ENCODE assay signal across 9 cellular contexts in the genomic region with DNA sequence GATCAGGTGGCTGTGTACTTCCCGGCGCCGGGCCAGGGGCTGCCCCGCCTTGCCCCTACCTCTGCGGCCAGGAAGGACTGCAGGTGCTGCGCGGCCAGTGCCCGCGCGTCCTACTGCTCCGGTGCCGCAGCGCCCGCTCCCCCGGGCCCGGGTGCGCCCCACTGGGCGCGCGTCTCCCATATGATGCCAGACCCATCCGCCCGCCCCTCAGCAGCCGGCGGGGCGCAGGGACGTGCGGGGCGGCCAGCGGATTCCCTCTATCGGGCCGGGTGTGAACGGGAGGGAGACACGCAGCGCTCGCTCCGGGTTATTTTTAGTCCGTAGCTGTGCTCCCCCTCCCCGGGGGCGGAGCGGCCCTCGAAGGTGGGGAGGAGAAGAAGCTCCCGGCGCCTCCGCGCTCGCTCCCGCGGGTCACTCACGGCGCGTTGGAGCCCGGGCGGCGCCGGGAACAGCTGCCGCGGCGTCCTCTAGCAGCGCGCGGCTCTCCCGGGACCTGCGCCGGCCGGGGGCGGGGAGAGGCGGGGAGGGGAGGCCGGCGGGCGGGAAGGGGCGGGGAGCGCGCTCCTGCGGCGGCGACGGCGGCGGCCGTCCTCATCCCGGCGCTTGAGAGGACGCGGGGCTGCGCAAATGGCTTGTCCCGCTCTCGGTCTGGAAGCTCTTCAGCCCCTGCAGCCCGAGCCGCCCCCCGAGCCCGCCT.
A peak's percentile ranks its signal among the peaks of the same experiment; 100 is the strongest.
DNase-seq lines count a peak whose midpoint lies in the region; ATAC-seq and TF ChIP-seq lines count a peak whose summit lies in the region.
"Had no signal": no experiment of that assay in that cellular context is flagged by ENCODE, and none has a peak within 500 bp of the region (broad histone marks: within the 10 kb centered on the region; RNA-seq: fewer than 3 reads in every experiment).

No MANE protein-coding gene starts in this region.

- peak overlapping the region; percentile 94 to 100 (median 99) for H3K4me2 ChIP-seq in BLaER1 treated with 17β-estradiol and CSF1 and Interleukin-3, amounts not matched to agents 10 nM and 100 nM
- peak overlapping the region; percentile 99 for H3K4me2 ChIP-seq in PC-3 (ENCODE audit: low read length)
- H3K4me2 ChIP-seq in mesendoderm (ENCODE audit: low read length): peak overlapping the region; percentile 93

- H3F3A ChIP-seq in PC-3 (ENCODE audit: low read length, unreplicated experiment): no peaks in the 10 kb centered on the region

- no peaks in the 10 kb centered on the region for H3K36me3 ChIP-seq in BLaER1 treated with 17β-estradiol and CSF1 and Interleukin-3, amounts not matched to agents 10 nM and 100 nM
- H3K36me3 ChIP-seq in PC-3 (ENCODE audit: low read depth, low read length) (no peaks in the 10 kb centered on the region; the same call in 1 of the 2 replicates), mesendoderm (ENCODE audit: control insufficient read depth, insufficient read depth, low read length) (no peaks in the 10 kb centered on the region)
- H3K36me3 ChIP-seq: neutrophil had no signal

- WGBS in mesendoderm (ENCODE audit: extremely low coverage, insufficient coverage, low lambda C conversion rate): no CpG with 5 or more reads among the region's 91 CpGs

- H3K18ac ChIP-seq in mesendoderm (ENCODE audit: low read length): peak overlapping the region; percentile 19

- H3K79me2 ChIP-seq in PC-3 (ENCODE audit: low read length) (peaks cover 42% of the 10 kb centered on the region), mesendoderm (ENCODE audit: control insufficient read depth, insufficient read depth, low read length) (no peaks in the 10 kb centered on the region)

- H2AFZ ChIP-seq in PC-3 (ENCODE audit: low read length): peak overlapping the region; percentile 84

- TF ChIP-seq CTCF in PC-3 (conservative IDR thresholded peaks at IDR 0.05; ENCODE audit: low read depth, low read length) (no peak), endothelial cell (IDR thresholded peaks at IDR 0.05; ENCODE audit: unreplicated experiment) (no peak)

- no peak overlapping the region for H2BK15ac ChIP-seq in mesendoderm (replicated peaks; ENCODE audit: low read depth)

- H2AK5ac ChIP-seq in mesendoderm (ENCODE audit: low read length): no peak overlapping the region

- peaks cover 20% of the 10 kb centered on the region for H3K36me3 Mint-ChIP-seq in endothelial cell (ENCODE audit: low read depth, unreplicated experiment)

- peak overlapping the region; percentile 61 to 79 (median 70); a peak in 21 of 22 replicates for H3K9ac ChIP-seq in BLaER1 treated with 17β-estradiol and CSF1 and Interleukin-3, amounts not matched to agents 10 nM and 100 nM
- H3K9ac ChIP-seq in PC-3 (ENCODE audit: low read length): peak overlapping the region; percentile 60
- H3K9ac ChIP-seq in mesendoderm (ENCODE audit: low read length): peak overlapping the region; percentile 57

- H3K9me3 Mint-ChIP-seq in endothelial cell (ENCODE audit: unreplicated experiment): no peaks in the 10 kb centered on the region

- POLR2A ChIA-PET in PC-3 (lab: Charles Lee; ENCODE audit: unreplicated experiment): interaction anchor here (0.7 kb wide), 1 partner anchor 85 kb away, joined by 3 read pairs; no protein-coding TSS in a partner anchor

- H3K4me1 ChIP-seq in BLaER1 treated with 17β-estradiol and CSF1 and Interleukin-3, amounts not matched to agents 10 nM and 100 nM: peaks cover 0 to 20% (median 14%) of the 10 kb centered on the region in 10 experiments; a peak in 15 of 20 replicates
- peaks cover 35% of the 10 kb centered on the region for H3K4me1 ChIP-seq in PC-3 (ENCODE audit: insufficient read depth, low read length)
- H3K4me1 ChIP-seq in mesendoderm (ENCODE audit: control insufficient read depth, low read depth, low read length): peaks cover 19% of the 10 kb centered on the region

- H2BK120ac ChIP-seq in mesendoderm (ENCODE audit: low read depth, low read length): no peak overlapping the region

- no peak overlapping the region for H4K5ac ChIP-seq in mesendoderm (ENCODE audit: low read length)

- no peak overlapping the region for H4K8ac ChIP-seq in mesendoderm (ENCODE audit: low read depth, low read length)

- H3K27me3 Mint-ChIP-seq in endothelial cell (ENCODE audit: unreplicated experiment): peaks cover 10% of the 10 kb centered on the region

- H2BK5ac ChIP-seq in mesendoderm (ENCODE audit: low read length): no peak overlapping the region

- DNase-seq in HK-2 (ENCODE audit: unreplicated experiment) (peak; percentile 42), PC-3 (peak; percentile 67), endothelial cell (ENCODE audit: low spot score) (peak; percentile 71), mesendoderm (peak; percentile 74), ureter (ENCODE audit: low spot score) (peak; percentile 61), T-helper 2 cell (no peak)
- no peak for DNase-seq in activated CD4-positive, alpha-beta T cell treated with anti-CD3 and anti-CD28 coated beads for 1 hour

- peak overlapping the region in 8 of 11 experiments; percentile 22 to 46 (median 40); a peak in 5 of 22 replicates for H3K27ac ChIP-seq in BLaER1 treated with 17β-estradiol and CSF1 and Interleukin-3, amounts not matched to agents 10 nM and 100 nM
- H3K27ac ChIP-seq in PC-3 (ENCODE audit: low read length) (0 out of 2 replicates have a peak overlapping the region, but pooled peaks have one; percentile 31), mesendoderm (ENCODE audit: low read depth, low read length) (no peak overlapping the region)
- H3K27ac ChIP-seq: neutrophil had no signal

- CTCF ChIA-PET in PC-3 (lab: Charles Lee): no interaction called here

- H3K4me3 Mint-ChIP-seq in endothelial cell (ENCODE audit: unreplicated experiment): peak overlapping the region; percentile 95

- no peaks in the 10 kb centered on the region for H4K20me1 ChIP-seq in BLaER1 treated with 17β-estradiol and CSF1 and Interleukin-3, amounts not matched to agents 10 nM and 100 nM
- no peaks in the 10 kb centered on the region for H4K20me1 ChIP-seq in PC-3 (ENCODE audit: low read length)

- BruUV-seq in PC-3 (replicated peaks; lab: Mats Ljungman, UMichigan): no TSS peak

- peaks cover 0 to 7% (median 0%) of the 10 kb centered on the region in 11 experiments; a peak in 1 of 22 replicates for H3K9me3 ChIP-seq in BLaER1 treated with 17β-estradiol and CSF1 and Interleukin-3, amounts not matched to agents 10 nM and 100 nM (replicated peaks in 1 of 11)
- no peaks in the 10 kb centered on the region for H3K9me3 ChIP-seq in PC-3 (ENCODE audit: low read length)
- H3K9me3 ChIP-seq: neutrophil had no signal

- no peak overlapping the region for H3K4ac ChIP-seq in mesendoderm (ENCODE audit: low read depth, low read length)

- intact Hi-C loops in PC-3 (cut with micrococcal nuclease): no loop called here

- H3K4me3 ChIP-seq in BLaER1 treated with 17β-estradiol and CSF1 and Interleukin-3, amounts not matched to agents 10 nM and 100 nM: peak overlapping the region; percentile 74 to 87 (median 82)
- H3K4me3 ChIP-seq in PC-3 (ENCODE audit: low read length): peak overlapping the region; percentile 85
- peak overlapping the region; percentile 38 for H3K4me3 ChIP-seq in mesendoderm (ENCODE audit: low read length)

- peaks cover 6 to 35% (median 22%) of the 10 kb centered on the region in 11 experiments; a peak in 17 of 22 replicates for H3K27me3 ChIP-seq in BLaER1 treated with 17β-estradiol and CSF1 and Interleukin-3, amounts not matched to agents 10 nM and 100 nM
- no peaks in the 10 kb centered on the region for H3K27me3 ChIP-seq in PC-3 (ENCODE audit: low read length)
- H3K27me3 ChIP-seq in mesendoderm (ENCODE audit: insufficient read depth, low read length, poor library complexity): peaks cover 15% of the 10 kb centered on the region

- H3K27ac Mint-ChIP-seq in endothelial cell (ENCODE audit: unreplicated experiment): no peak overlapping the region

- peaks cover 50% of the 10 kb centered on the region for H3K4me1 Mint-ChIP-seq in endothelial cell (ENCODE audit: unreplicated experiment)

- H3K9me2 ChIP-seq in PC-3 (replicated peaks; ENCODE audit: low read length): no peaks in the 10 kb centered on the region

- H3K56ac ChIP-seq in mesendoderm (ENCODE audit: low read length): peak overlapping the region; percentile 74

- H3K79me1 ChIP-seq in mesendoderm (ENCODE audit: low read length): no peaks in the 10 kb centered on the region

- ATAC-seq in PC-3: peak; percentile 73

- H3K23ac ChIP-seq in mesendoderm (ENCODE audit: low read length): peak overlapping the region; percentile 59

Comparison
In these comparisons a context has a peak if more than half of its experiments do, and no peak if none do; other contexts are left out.
1. DNase-seq: peak in HK-2 (single experiment), PC-3 (single experiment), endothelial cell (single experiment), mesendoderm (single experiment) and ureter (single experiment); none in T-helper 2 cell (0 of 5) and activated CD4-positive, alpha-beta T cell treated with anti-CD3 and anti-CD28 coated beads for 1 hour (single experiment).
2. Peak in every context shown above with its lines, with median percentiles within 50 percentile points of each other: H3K4me2 ChIP-seq, H3K4me3 ChIP-seq and H3K9ac ChIP-seq.